Comparison of ENCODE assay signal across 18 cellular contexts in the genomic region with DNA sequence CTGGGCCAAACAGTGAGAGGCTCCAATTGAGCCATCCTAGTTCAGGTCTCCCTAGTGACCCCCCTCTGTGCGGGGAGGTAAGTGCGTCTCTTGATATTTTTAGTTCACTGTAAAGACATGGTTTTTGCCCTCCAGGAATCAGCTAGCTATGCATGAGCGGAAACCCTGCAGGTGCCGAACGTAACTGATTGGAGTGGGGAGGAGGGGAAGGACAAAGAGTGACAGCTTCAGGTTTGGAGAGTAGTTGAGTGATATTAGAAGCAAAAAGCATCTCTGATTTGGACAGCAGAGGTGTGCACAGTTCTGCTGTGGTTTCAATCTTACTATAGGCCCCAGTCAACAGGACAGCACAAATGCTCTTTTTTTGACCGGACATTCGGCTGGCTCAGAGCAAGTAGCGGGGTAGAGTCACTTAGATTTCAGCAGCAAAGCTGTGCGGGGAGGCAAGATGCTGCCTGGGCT. TPM values are rescaled to one million over a fixed set of nuclear protein-coding genes. Genes with fewer than 3 reads are reported as not detected.
A peak's percentile ranks its signal among the peaks of the same experiment; 100 is the strongest.
DNase-seq lines count a peak whose midpoint lies in the region; ATAC-seq, FAIRE-seq and TF ChIP-seq lines count a peak whose summit lies in the region.
"Had no signal": no experiment of that assay in that cellular context is flagged by ENCODE, and none has a peak within 500 bp of the region (broad histone marks: within the 10 kb centered on the region; RNA-seq: fewer than 3 reads in every experiment).

No MANE protein-coding gene starts in this region.

- DNase-seq in NCI-H146 (lab: John Stamatoyannopoulos, UW): peak; percentile 10
- no peak for DNase-seq in NCI-H146 treated with DMSO at 0.1 percent for 48 hours (lab: John Stamatoyannopoulos, UW; ENCODE audit: unreplicated experiment)
- DNase-seq in GM12878 (ENCODE audit: low read depth, low spot score): no peak
- peak; percentile 59 for DNase-seq in osteocyte (ENCODE audit: extremely low spot score, unreplicated experiment)
- DNase-seq in SK-N-SH: no peak
- no peak for DNase-seq in NCI-H2081 treated with DMSO at 0.1 percent for 48 hours (lab: John Stamatoyannopoulos, UW)
- DNase-seq in stimulated activated CD8-positive, alpha-beta memory T cell treated with anti-CD3 and anti-CD28 coated beads, Interleukin-4, amount 100 ng/mL, for 48 hours: no peak
- DNase-seq: activated CD8-positive, alpha-beta T cell treated with anti-CD3 and anti-CD28 coated beads, Interleukin-2, amount 10 ng/mL, durations not matched to agents 7 days and 5 days; CD4-positive, alpha-beta T cell; GM23248; naive thymus-derived CD8-positive, alpha-beta T cell; NCI-H2081; right cardiac atrium; upper lobe of right lung had no signal

- no peak overlapping the region for H2AFZ ChIP-seq in GM12878 (ENCODE audit: control insufficient read depth, low read depth, low read length)
- H2AFZ ChIP-seq in SK-N-SH (ENCODE audit: low read depth): no peak overlapping the region
- H2AFZ ChIP-seq: GM23248 had no signal

- H3K36me3 ChIP-seq in GM12878 (ENCODE audit: control insufficient read depth in 2 of 2, insufficient read depth in 2 of 2, low read length in 1 of 2) (peaks cover 7 to 23% of the 10 kb centered on the region in 2 experiments), SK-N-SH (replicated peaks in 1 of 2; ENCODE audit: control insufficient read depth in 1 of 2, insufficient read depth in 2 of 2, low read length in 1 of 2) (peaks cover 16 to 49% of the 10 kb centered on the region in 2 experiments)

- intact Hi-C loops in GM12878 (cut with micrococcal nuclease; ENCODE audit: unreplicated experiment): no loop called here

- H4K20me1 ChIP-seq in GM12878 (ENCODE audit: control insufficient read depth, insufficient read depth) (no peaks in the 10 kb centered on the region), SK-N-SH (ENCODE audit: insufficient read depth) (no peaks in the 10 kb centered on the region)

- no peak overlapping the region for H3K4me3 Mint-ChIP-seq in osteocyte (ENCODE audit: unreplicated experiment)
- H3K4me3 Mint-ChIP-seq: activated CD8-positive, alpha-beta T cell treated with anti-CD3 and anti-CD28 coated beads, Interleukin-2, amount 10 ng/mL, durations not matched to agents 7 days and 5 days; activated T-helper 17 cell treated with anti-CD3 and anti-CD28 coated beads, Interleukin-2, amount 50 U/mL, for 72 hours; CD4-positive, alpha-beta T cell; naive thymus-derived CD8-positive, alpha-beta T cell had no signal

- RAD21 ChIA-PET in GM12878 (lab: Charles Lee; ENCODE audit: unreplicated experiment): interaction anchor here (2.8 kb wide), 1 partner anchor 19 kb away, joined by 8 read pairs; no protein-coding TSS in a partner anchor

- no peaks in the 10 kb centered on the region for H3K79me2 ChIP-seq in GM12878 (ENCODE audit: control insufficient read depth, insufficient read depth, low read length)
- no peaks in the 10 kb centered on the region for H3K79me2 ChIP-seq in SK-N-SH (ENCODE audit: insufficient read depth)

- H3K27me3 Mint-ChIP-seq in osteocyte (ENCODE audit: unreplicated experiment): no peaks in the 10 kb centered on the region
- H3K27me3 Mint-ChIP-seq: activated T-helper 17 cell treated with anti-CD3 and anti-CD28 coated beads, Interleukin-2, amount 50 U/mL, for 72 hours; CD4-positive, alpha-beta T cell; naive thymus-derived CD8-positive, alpha-beta T cell had no signal

- in situ Hi-C loops in GM12878 (cut with MboI): no loop called here

- no peaks in the 10 kb centered on the region for H3K9me3 Mint-ChIP-seq in osteocyte (ENCODE audit: unreplicated experiment)
- H3K9me3 Mint-ChIP-seq: activated T-helper 17 cell treated with anti-CD3 and anti-CD28 coated beads, Interleukin-2, amount 50 U/mL, for 72 hours; CD4-positive, alpha-beta T cell had no signal

- TF ChIP-seq CTCF in GM12878 (IDR thresholded peaks at IDR 0.05 in 2 of 3, conservative IDR thresholded peaks at IDR 0.05 in 1 of 3; ENCODE audit: control insufficient read depth in 2 of 3, extremely low read depth in 1 of 3, insufficient read depth in 1 of 3, low read depth in 3 of 3, low read length in 3 of 3): no peak
- TF ChIP-seq CTCF in osteocyte (IDR thresholded peaks at IDR 0.05): no peak
- no peak for TF ChIP-seq CTCF in SK-N-SH (IDR thresholded peaks at IDR 0.05)

- CTCF ChIA-PET in GM12878 (lab: Yijun Ruan, JAX) (interaction anchor here (1.3 to 1.5 kb wide), 2 partner anchors 34 to 68 kb away, joined by 3 to 4 read pairs; no protein-coding TSS in a partner anchor), SK-N-SH (lab: Yijun Ruan, JAX) (interaction anchor here (0.7 to 2.0 kb wide), 4 partner anchors 13 to 385 kb away, joined by 3 to 5 read pairs (median 3); no protein-coding TSS in a partner anchor)

- H3K9me3 ChIP-seq in GM12878 (replicated peaks; ENCODE audit: control insufficient read depth, insufficient read depth, low read length): no peaks in the 10 kb centered on the region
- H3K9me3 ChIP-seq in SK-N-SH: no peaks in the 10 kb centered on the region
- H3K9me3 ChIP-seq: upper lobe of right lung had no signal

- H3F3A ChIP-seq in SK-N-SH (replicated peaks; ENCODE audit: insufficient read depth): no peaks in the 10 kb centered on the region

- POLR2A ChIA-PET in GM12878 (lab: Charles Lee): no interaction called here
- POLR2A ChIA-PET in SK-N-SH (lab: Yijun Ruan, JAX): no interaction called here

- H3K4me2 ChIP-seq in GM12878 (ENCODE audit: control insufficient read depth, insufficient read depth): no peak overlapping the region
- no peak overlapping the region for H3K4me2 ChIP-seq in SK-N-SH

- no peak overlapping the region for H3K4me3 ChIP-seq in GM12878
- no peak overlapping the region for H3K4me3 ChIP-seq in SK-N-SH (ENCODE audit: low read depth in 2 of 2, low read length in 1 of 2)
- H3K4me3 ChIP-seq: GM23248, SK-N-MC, upper lobe of right lung had no signal

- no peak for FAIRE-seq in GM12878 (lab: Jason Lieb, UNC)

- TF ChIP-seq RAD21 in GM12878 (IDR thresholded peaks at IDR 0.05; ENCODE audit: insufficient read depth, low read depth, low read length): no peak
- no peak for TF ChIP-seq RAD21 in SK-N-SH (IDR thresholded peaks at IDR 0.05; ENCODE audit: low read length)

- H3K9ac ChIP-seq in GM12878 (ENCODE audit: control insufficient read depth, insufficient read depth, low read length) (no peak overlapping the region), SK-N-SH (no peak overlapping the region)
- H3K9ac ChIP-seq: GM23248 had no signal

- no peak for TF ChIP-seq POLR2A in GM12878 (IDR thresholded peaks at IDR 0.05; ENCODE audit: low read depth, low read length)

- H3K27me3 ChIP-seq in GM12878 (replicated peaks in 1 of 2; ENCODE audit: control insufficient read depth in 2 of 2, insufficient read depth in 2 of 2, low read length in 1 of 2) (no peaks in the 10 kb centered on the region), SK-N-SH (ENCODE audit: insufficient read depth) (no peaks in the 10 kb centered on the region)
- H3K27me3 ChIP-seq: upper lobe of right lung had no signal

- SMC1A ChIA-PET in GM12878 (lab: Charles Lee; ENCODE audit: uncharacterized antibody, unreplicated experiment): interaction anchor here (0.7 to 2.3 kb wide), 4 partner anchors 15 to 31 kb away, joined by 3 to 7 read pairs (median 3); no protein-coding TSS in a partner anchor

- ATAC-seq in HG03064 (IDR thresholded peaks at IDR 0.05; ENCODE audit: low read depth, unreplicated experiment): peak; percentile 53
- ATAC-seq in GM12878: peak; percentile 27
- ATAC-seq: activated CD8-positive, alpha-beta T cell treated with anti-CD3 and anti-CD28 coated beads, Interleukin-2, amount 10 ng/mL, durations not matched to agents 7 days and 5 days; activated T-helper 17 cell treated with anti-CD3 and anti-CD28 coated beads, Interleukin-2, amount 50 U/mL, for 72 hours; naive thymus-derived CD8-positive, alpha-beta T cell; right cardiac atrium; upper lobe of right lung had no signal

- TF ChIP-seq EP300 in GM12878 (IDR thresholded peaks at IDR 0.05; ENCODE audit: borderline replicate concordance in 1 of 2, control insufficient read depth in 1 of 2, low read depth in 2 of 2, low read length in 2 of 2): no peak
- TF ChIP-seq EP300 in SK-N-SH (IDR thresholded peaks at IDR 0.05; ENCODE audit: borderline replicate concordance in 1 of 2, low read depth in 1 of 2, low read length in 1 of 2): no peak

- H3K4me1 ChIP-seq in GM12878 (ENCODE audit: control insufficient read depth, insufficient read depth, low read length): no peaks in the 10 kb centered on the region; the same call in 1 of the 2 replicates
- H3K4me1 ChIP-seq in SK-N-SH (ENCODE audit: control insufficient read depth in 1 of 2, insufficient read depth in 2 of 2, low read depth in 1 of 2, low read length in 1 of 2): no peaks in the 10 kb centered on the region
- H3K4me1 ChIP-seq: upper lobe of right lung had no signal

- H3K36me3 Mint-ChIP-seq in osteocyte (ENCODE audit: unreplicated experiment): peaks cover 33% of the 10 kb centered on the region

- no TSS peak for BruUV-seq in GM12878 (replicated peaks; lab: Mats Ljungman, UMichigan)

- H3K4me1 Mint-ChIP-seq in osteocyte (ENCODE audit: unreplicated experiment): no peaks in the 10 kb centered on the region
- H3K4me1 Mint-ChIP-seq: activated T-helper 17 cell treated with anti-CD3 and anti-CD28 coated beads, Interleukin-2, amount 50 U/mL, for 72 hours had no signal

- whole genome bisulfite sequencing in GM12878 (ENCODE audit: insufficient coverage, insufficient replicate concordance, low lambda C conversion rate, missing lambda C conversion rate): 69% methylated on average over 9 of the region's 9 CpGs
- 98% methylated on average over 9 of the region's 9 CpGs for WGBS in SK-N-SH (ENCODE audit: low lambda C conversion rate)

- no peak overlapping the region for H3K27ac Mint-ChIP-seq in osteocyte (ENCODE audit: unreplicated experiment)
- H3K27ac Mint-ChIP-seq: activated CD8-positive, alpha-beta T cell treated with anti-CD3 and anti-CD28 coated beads, Interleukin-2, amount 10 ng/mL, durations not matched to agents 7 days and 5 days; activated T-helper 17 cell treated with anti-CD3 and anti-CD28 coated beads, Interleukin-2, amount 50 U/mL, for 72 hours; CD4-positive, alpha-beta T cell had no signal

- H3K9me2 ChIP-seq in SK-N-SH: no peaks in the 10 kb centered on the region

- no peak overlapping the region for H3K27ac ChIP-seq in GM12878 (ENCODE audit: control insufficient read depth, insufficient read depth)
- no peak overlapping the region for H3K27ac ChIP-seq in SK-N-SH (ENCODE audit: low read depth in 2 of 2, low read length in 1 of 2)
- H3K27ac ChIP-seq: GM23248, HL-60, SK-N-MC, upper lobe of right lung had no signal

RNA-seq across cellular contexts. Expression of a gene that starts 31.8 kb away (rescaled TPM):
- 62.0 and 68.8 TPM in 2 replicates for total RNA-seq in GM12878 (2013; cell fraction: nucleolus; rRNA removed)
- 20.8 and 24.6 TPM in 2 replicates for total RNA-seq in GM12878 (2014; rRNA removed)
- 19.8 and 21.9 TPM in 2 replicates for total RNA-seq in GM12878 (2014; rRNA removed; fragmentation: Illumina TruSeq; extraction: Trizol)
- total RNA-seq in GM12878 (2021): 21.0 and 23.1 TPM in 2 replicates
- 24.3 TPM for polyA plus RNA-seq in GM12878 (2011; ENCODE audit: low read depth)
- 51.7 and 63.8 TPM in 2 replicates for polyA plus RNA-seq in GM12878 (2011; rRNA removed)
- polyA plus RNA-seq in GM12878 (2011; cell fraction: cytosol; rRNA removed): 28.9 and 39.1 TPM in 2 replicates
- 34.2 and 40.4 TPM in 2 replicates for polyA plus RNA-seq in GM12878 (2011; cell fraction: nucleus; rRNA removed)
- 21.2 and 26.7 TPM in 2 replicates for polyA plus RNA-seq in GM12878 (2012)
- polyA plus RNA-seq in GM12878 (2014; fragmentation: Illumina TruSeq; extraction: Trizol): 23.7 and 26.0 TPM in 2 replicates
- polyA plus RNA-seq in GM12878 (2014; fragmentation: Nextera tagmentation; extraction: Ambion mirVana): 10 to 100 TPM; 36.5 to 39.3 TPM
- 20.1 and 20.9 TPM in 2 replicates for polyA plus RNA-seq in GM12878 (2014; rRNA removed)
- 10 to 100 TPM; 57.7 to 65.9 TPM for polyA plus RNA-seq in GM12878 (2016; fragmentation: Nextera tagmentation; extraction: Ambion mirVana)
- 35.0 and 64.7 TPM in 2 replicates for polyA minus RNA-seq in GM12878 (2011; rRNA and poly(A)+ RNA removed)
- 12.4 and 14.1 TPM in 2 replicates for polyA minus RNA-seq in GM12878 (2011; cell fraction: cytosol; rRNA and poly(A)+ RNA removed)
- polyA minus RNA-seq in GM12878 (2011; cell fraction: nucleus; rRNA and poly(A)+ RNA removed): 38.0 and 56.2 TPM in 2 replicates
- total RNA-seq in osteocyte: 15.3 and 19.9 TPM in 2 replicates
- polyA plus RNA-seq in SK-N-SH (2012; rRNA removed): 25.2 and 27.5 TPM in 2 replicates
- 27.7 and 30.3 TPM in 2 replicates for polyA plus RNA-seq in SK-N-SH (2012; cell fraction: cytosol; rRNA removed)
- 22.8 and 24.5 TPM in 2 replicates for polyA plus RNA-seq in SK-N-SH (2012; cell fraction: nucleus; rRNA removed)

Comparison
In these comparisons a context has a peak if more than half of its experiments do, and no peak if none do; other contexts are left out.
1. DNase-seq: peak in NCI-H146 (single experiment) and osteocyte (single experiment); none in NCI-H146 treated with DMSO at 0.1 percent for 48 hours (single experiment), GM12878 (single experiment), SK-N-SH (single experiment), NCI-H2081 treated with DMSO at 0.1 percent for 48 hours (single experiment) and stimulated activated CD8-positive, alpha-beta memory T cell treated with anti-CD3 and anti-CD28 coated beads, Interleukin-4, amount 100 ng/mL, for 48 hours (single experiment).